In genomic region chr1:112457965-112458364, GRCh38 we compare ENCODE assay signal across 15 cellular contexts.
"Had no signal": no experiment of that assay in that cellular context is flagged by ENCODE, and none has a peak within 500 bp of the region (broad histone marks: within the 10 kb centered on the region; RNA-seq: fewer than 3 reads in every experiment).

No MANE protein-coding gene starts in this region.

- H3K4me3 ChIP-seq: neural progenitor cell, ovary, right lobe of liver, spleen, testis, upper lobe of left lung had no signal

- DNase-seq: activated CD4-positive, alpha-beta T cell treated with anti-CD3 and anti-CD28 coated beads for 48 hours; activated CD8-positive, alpha-beta T cell treated with anti-CD3 and anti-CD28 coated beads for 36 hours; activated gamma-delta T cell; activated T-cell treated with anti-CD3 and anti-CD28 coated beads, Interleukin-2, amount 50 U/mL, for 4 hours; head of caudate nucleus; left cardiac atrium; mammary epithelial cell; naive B cell; ovary; right lobe of liver; spleen; T-helper 2 cell; testis; upper lobe of left lung had no signal
